Comparison of ENCODE assay signal across 24 cellular contexts in genomic region chr16:48234630-48235029, GRCh38. TPM values are rescaled to one million over a fixed set of nuclear protein-coding genes. Genes with fewer than 3 reads are reported as not detected.
A peak's percentile ranks its signal among the peaks of the same experiment; 100 is the strongest.
DNase-seq lines count a peak whose midpoint lies in the region; ATAC-seq and TF ChIP-seq lines count a peak whose summit lies in the region.
"Had no signal": no experiment of that assay in that cellular context is flagged by ENCODE, and none has a peak within 500 bp of the region (broad histone marks: within the 10 kb centered on the region; RNA-seq: fewer than 3 reads in every experiment).

No MANE protein-coding gene starts in this region.

- TF ChIP-seq CTCF in 22Rv1 (IDR thresholded peaks at IDR 0.05): no peak
- no peak for TF ChIP-seq CTCF in Loucy (conservative IDR thresholded peaks at IDR 0.05; ENCODE audit: low read length)
- TF ChIP-seq CTCF in right lobe of liver (IDR thresholded peaks at IDR 0.05): no peak

- no peak for TF ChIP-seq POLR2A in right lobe of liver (IDR thresholded peaks at IDR 0.05)
- no peak for TF ChIP-seq POLR2A in erythroblast (IDR thresholded peaks at IDR 0.05; ENCODE audit: low read length)

- H3K36me3 ChIP-seq in Loucy (ENCODE audit: insufficient read depth, low read length) (no peaks in the 10 kb centered on the region), right lobe of liver (no peaks in the 10 kb centered on the region)
- H3K36me3 ChIP-seq: BE2C; BLaER1 treated with 17β-estradiol and CSF1 and Interleukin-3, amounts not matched to agents 10 nM and 100 nM had no signal

- no peaks in the 10 kb centered on the region for H3F3A ChIP-seq in Loucy (ENCODE audit: low read depth)

- intact Hi-C loops in right lobe of liver (cut with DNase I): no loop called here

- ATAC-seq in left lobe of liver (peak; percentile 77), right lobe of liver (peak; percentile 58 to 81 (median 78)), GM21515 (IDR thresholded peaks at IDR 0.05; ENCODE audit: unreplicated experiment) (no peak)

- H3K27me3 ChIP-seq in Loucy (ENCODE audit: insufficient read depth, low read length, poor library complexity, severe bottlenecking) (no peaks in the 10 kb centered on the region), right lobe of liver (no peaks in the 10 kb centered on the region)
- H3K27me3 ChIP-seq: BE2C; BLaER1 treated with 17β-estradiol and CSF1 and Interleukin-3, amounts not matched to agents 10 nM and 100 nM had no signal

- H3K9me3 ChIP-seq in Loucy (ENCODE audit: insufficient read depth, low read depth, low read length) (no peaks in the 10 kb centered on the region), right lobe of liver (no peaks in the 10 kb centered on the region)
- H3K9me3 ChIP-seq: A549; BE2C; BLaER1 treated with 17β-estradiol and CSF1 and Interleukin-3, amounts not matched to agents 10 nM and 100 nM had no signal

- H3K4me3 ChIP-seq in Loucy (ENCODE audit: low read length, poor library complexity, severe bottlenecking) (no peak overlapping the region), right lobe of liver (no peak overlapping the region)
- H3K4me3 ChIP-seq: A549; BLaER1 treated with 17β-estradiol and CSF1 and Interleukin-3, amounts not matched to agents 10 nM and 100 nM had no signal

- H2AFZ ChIP-seq in Loucy (ENCODE audit: low read length): 0 out of 2 replicates have a peak overlapping the region, but pooled peaks have one; percentile 45

- DNase-seq in left lobe of liver (ENCODE audit: low spot score): peak; percentile 83
- DNase-seq in right lobe of liver: peak in 2 of 3 donors; percentile 61 to 84
- no peak for DNase-seq in erythroblast (lab: John Stamatoyannopoulos, UW)
- DNase-seq in NK-92 (lab: John Stamatoyannopoulos, UW; ENCODE audit: unreplicated experiment): no peak
- DNase-seq in activated effector memory CD4-positive, alpha-beta T cell treated with Interleukin-2 at 50 U/mL for 16 hours: no peak
- DNase-seq: 8988T; ACHN; AML-193; BE2C; Calu3; CD4-positive, alpha-beta memory T cell; COR-L47; DMS53; DMS79 treated with DMSO at 0.1 percent for 48 hours; GF-D8; GOT3; H7; HCEC 1CT had no signal

- H3K4me1 ChIP-seq in Loucy (ENCODE audit: insufficient read depth, low read length, poor library complexity, severe bottlenecking) (no peaks in the 10 kb centered on the region), right lobe of liver (peaks cover 0 to 50% (median 10%) of the 10 kb centered on the region in 4 donors)
- H3K4me1 ChIP-seq: BE2C; BLaER1 treated with 17β-estradiol and CSF1 and Interleukin-3, amounts not matched to agents 10 nM and 100 nM had no signal

- no peaks in the 10 kb centered on the region for H3K9me2 ChIP-seq in Loucy (replicated peaks; ENCODE audit: low read depth, low read length)

- H3K9ac ChIP-seq in Loucy (ENCODE audit: low read depth, low read length, poor library complexity, severe bottlenecking): no peak overlapping the region
- H3K9ac ChIP-seq: BLaER1 treated with 17β-estradiol and CSF1 and Interleukin-3, amounts not matched to agents 10 nM and 100 nM had no signal

- H3K4me2 ChIP-seq in Loucy (ENCODE audit: low read depth, low read length, poor library complexity, severe bottlenecking): no peak overlapping the region
- H3K4me2 ChIP-seq: BLaER1 treated with 17β-estradiol and CSF1 and Interleukin-3, amounts not matched to agents 10 nM and 100 nM had no signal

- H4K20me1 ChIP-seq in Loucy (ENCODE audit: insufficient read depth, low read length, poor library complexity, severe bottlenecking): no peaks in the 10 kb centered on the region
- H4K20me1 ChIP-seq: BLaER1 treated with 17β-estradiol and CSF1 and Interleukin-3, amounts not matched to agents 10 nM and 100 nM had no signal

- peak overlapping the region; percentile 42; the same call in 1 of the 2 replicates for H3K27ac ChIP-seq in 22Rv1
- peak overlapping the region; percentile 73 to 85 (median 78) for H3K27ac ChIP-seq in right lobe of liver
- H3K27ac ChIP-seq: BLaER1 treated with 17β-estradiol and CSF1 and Interleukin-3, amounts not matched to agents 10 nM and 100 nM had no signal

- H3K79me2 ChIP-seq in Loucy (ENCODE audit: insufficient read depth, low read length): no peaks in the 10 kb centered on the region

RNA-seq across cellular contexts. Expression of gene LONP2, which starts 9.5 kb away (rescaled TPM):
- 162 TPM for total RNA-seq in left lobe of liver
- total RNA-seq in right lobe of liver: 100 to 1,000 TPM; 102 to 164 (median 153) TPM

RNA-seq across cellular contexts. Expression of gene ABCC11, which starts 12.7 kb away (rescaled TPM):
- total RNA-seq in left lobe of liver (5.8 TPM), right lobe of liver (1 to 10 TPM; 2.1 to 7.6 (median 3.3) TPM)
- total RNA-seq: CD4-positive, alpha-beta memory T cell; Daoy had no signal

Comparison
In these comparisons a context has a peak if more than half of its experiments do, and no peak if none do; other contexts are left out.
1. DNase-seq: peak in left lobe of liver (single experiment) and right lobe of liver (2 of 3); none in erythroblast (0 of 2), NK-92 (single experiment) and activated effector memory CD4-positive, alpha-beta T cell treated with Interleukin-2 at 50 U/mL for 16 hours (single experiment).